In the genomic region with DNA sequence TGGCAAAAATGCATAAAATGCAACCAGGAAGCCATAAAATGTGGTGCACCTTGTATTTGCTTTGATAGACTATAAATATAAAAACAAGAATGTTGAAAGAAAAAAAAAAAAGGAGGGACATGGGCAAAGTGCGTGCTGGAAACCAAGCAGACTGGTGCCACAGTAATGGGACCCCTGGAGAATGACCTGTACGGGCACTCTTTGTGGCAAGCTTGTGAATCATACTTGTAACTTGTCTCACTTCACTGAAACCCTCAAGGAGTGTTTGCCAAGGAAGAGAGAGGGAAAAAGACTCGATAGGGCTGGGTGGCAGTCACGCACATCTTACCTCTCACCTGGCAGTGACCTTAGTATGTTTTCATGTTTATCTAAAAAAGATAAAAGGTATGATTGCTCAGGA, we compare ENCODE assay signal across 20 cellular contexts.
A peak's percentile ranks its signal among the peaks of the same experiment; 100 is the strongest.
DNase-seq lines count a peak whose midpoint lies in the region; ATAC-seq and TF ChIP-seq lines count a peak whose summit lies in the region.
"Had no signal": no experiment of that assay in that cellular context is flagged by ENCODE, and none has a peak within 500 bp of the region (broad histone marks: within the 10 kb centered on the region; RNA-seq: fewer than 3 reads in every experiment).

No MANE protein-coding gene starts in this region.

- H3K27me3 Mint-ChIP-seq in activated naive CD4-positive, alpha-beta T cell treated with anti-CD3 and anti-CD28 coated beads, Interleukin-2, amount 10 ng/mL, durations not matched to agents 7 days and 5 days: peaks cover 3% of the 10 kb centered on the region

- CTCF ChIA-PET in activated naive CD4-positive, alpha-beta T cell treated with anti-CD3 and anti-CD28 coated beads, Interleukin-2, amount 10 ng/mL, durations not matched to agents 7 days and 5 days (lab: Charles Lee): no interaction called here

- no peak for TF ChIP-seq CTCF in VCaP (conservative IDR thresholded peaks at IDR 0.05)

- H3K27ac ChIP-seq in VCaP: peak overlapping the region; percentile 49
- H3K27ac ChIP-seq: BLaER1, Peyer's patch, SJCRH30 had no signal

- H3K9me3 Mint-ChIP-seq in activated naive CD4-positive, alpha-beta T cell treated with anti-CD3 and anti-CD28 coated beads, Interleukin-2, amount 10 ng/mL, durations not matched to agents 7 days and 5 days: no peaks in the 10 kb centered on the region
- H3K9me3 Mint-ChIP-seq: CD4-positive, alpha-beta T cell had no signal

- no peak overlapping the region for H3K27ac Mint-ChIP-seq in activated naive CD4-positive, alpha-beta T cell treated with anti-CD3 and anti-CD28 coated beads, Interleukin-2, amount 10 ng/mL, durations not matched to agents 7 days and 5 days
- H3K27ac Mint-ChIP-seq: CD4-positive, alpha-beta T cell had no signal

- no peaks in the 10 kb centered on the region for H3K4me1 Mint-ChIP-seq in activated naive CD4-positive, alpha-beta T cell treated with anti-CD3 and anti-CD28 coated beads, Interleukin-2, amount 10 ng/mL, durations not matched to agents 7 days and 5 days

- DNase-seq in H4 (ENCODE audit: low spot score) (peak; percentile 70), left kidney (ENCODE audit: low read depth, low spot score) (peak; percentile 26)
- DNase-seq in activated naive CD4-positive, alpha-beta T cell treated with anti-CD3 and anti-CD28 coated beads, Interleukin-2, amount 10 ng/mL, durations not matched to agents 7 days and 5 days: no peak
- DNase-seq: CD4-positive, alpha-beta T cell; COR-L47; DND-41; HCEC 1CT; IMR-90; NCI-H1694; NCI-H2081; NCI-H2171 treated with DMSO at 0.1 percent for 48 hours; NCI-H524 treated with DMSO at 0.1 percent for 48 hours; NCI-H82; Peyer's patch; SJCRH30 had no signal

- no peak for ATAC-seq in GM19463 (IDR thresholded peaks at IDR 0.05; ENCODE audit: unreplicated experiment)
- ATAC-seq in HG02981 (IDR thresholded peaks at IDR 0.05; ENCODE audit: unreplicated experiment): no peak
- ATAC-seq in HG03442 (IDR thresholded peaks at IDR 0.05; ENCODE audit: unreplicated experiment): no peak

- H3K4me3 Mint-ChIP-seq in activated naive CD4-positive, alpha-beta T cell treated with anti-CD3 and anti-CD28 coated beads, Interleukin-2, amount 10 ng/mL, durations not matched to agents 7 days and 5 days: no peak overlapping the region
- H3K4me3 Mint-ChIP-seq: CD4-positive, alpha-beta T cell had no signal

- H3K36me3 Mint-ChIP-seq in activated naive CD4-positive, alpha-beta T cell treated with anti-CD3 and anti-CD28 coated beads, Interleukin-2, amount 10 ng/mL, durations not matched to agents 7 days and 5 days: no peaks in the 10 kb centered on the region
